In genomic region chr4:158065603-158066002, GRCh38 we compare ENCODE assay signal across 23 cellular contexts.
DNase-seq lines count a peak whose midpoint lies in the region; ATAC-seq, FAIRE-seq and TF ChIP-seq lines count a peak whose summit lies in the region.
"Had no signal": no experiment of that assay in that cellular context is flagged by ENCODE, and none has a peak within 500 bp of the region (broad histone marks: within the 10 kb centered on the region; RNA-seq: fewer than 3 reads in every experiment).

No MANE protein-coding gene starts in this region.

- H3K9me3 ChIP-seq in endothelial cell of umbilical vein (replicated peaks; ENCODE audit: control insufficient read depth, insufficient read depth, low read length) = no peaks in the 10 kb centered on the region
- H3K9me3 ChIP-seq: A549; BE2C; BLaER1 treated with 17β-estradiol and CSF1 and Interleukin-3, amounts not matched to agents 10 nM and 100 nM had no signal

- no peaks in the 10 kb centered on the region for H3K9me1 ChIP-seq in endothelial cell of umbilical vein (replicated peaks; ENCODE audit: control insufficient read depth, extremely low read depth, insufficient read depth, low read length)

- H3K27ac ChIP-seq in endothelial cell of umbilical vein (ENCODE audit: insufficient read depth, low read depth, low read length) = peak overlapping the region; percentile 74
- H3K27ac ChIP-seq: A549; BLaER1 treated with 17β-estradiol and CSF1 and Interleukin-3, amounts not matched to agents 10 nM and 100 nM had no signal

- TF ChIP-seq CTCF in endothelial cell of umbilical vein (IDR thresholded peaks at IDR 0.05; ENCODE audit: extremely low read depth in 1 of 2, insufficient read depth in 1 of 2, low read depth in 1 of 2, low read length in 2 of 2) = no peak

- H2AFZ ChIP-seq in endothelial cell of umbilical vein (ENCODE audit: low read depth, low read length) = peak overlapping the region; percentile 5
- H2AFZ ChIP-seq: GM23338 had no signal

- no TSS peak for BruUV-seq in endothelial cell of umbilical vein (replicated peaks; lab: Mats Ljungman, UMichigan)

- CTCF ChIA-PET in endothelial cell of umbilical vein (lab: Charles Lee) = no interaction called here

- no peaks in the 10 kb centered on the region for H3K4me1 Mint-ChIP-seq in stimulated activated memory B cell treated with anti-CD40 and anti-IgM and Interleukin-4, amounts not matched to agents 10 μg/mL and 1 μg/mL and 100 μg/mL, for 72 hours
- H3K4me1 Mint-ChIP-seq: CD8-positive, alpha-beta memory T cell had no signal

- intact Hi-C loops in endothelial cell of umbilical vein (cut with micrococcal nuclease) = loop anchor here (1.0 to 2.0 kb wide), 8 partner anchors 13 to 96 kb away; no protein-coding TSS in a partner anchor

- H3K27me3 ChIP-seq in endothelial cell of umbilical vein (ENCODE audit: control insufficient read depth in 2 of 2, insufficient read depth in 2 of 2, low read length in 2 of 2) = no peaks in the 10 kb centered on the region
- H3K27me3 ChIP-seq: BE2C; BLaER1 treated with 17β-estradiol and CSF1 and Interleukin-3, amounts not matched to agents 10 nM and 100 nM had no signal

- no peak overlapping the region for H3K27ac Mint-ChIP-seq in stimulated activated memory B cell treated with anti-CD40 and anti-IgM and Interleukin-4, amounts not matched to agents 10 μg/mL and 1 μg/mL and 100 μg/mL, for 72 hours
- H3K27ac Mint-ChIP-seq: CD14-positive monocyte; CD4-positive, alpha-beta T cell; CD8-positive, alpha-beta memory T cell; GM23338; H9; HFFc6 had no signal

- no peaks in the 10 kb centered on the region for H3K36me3 ChIP-seq in endothelial cell of umbilical vein (ENCODE audit: control insufficient read depth in 2 of 2, extremely low read depth in 1 of 2, insufficient read depth in 2 of 2, low read length in 2 of 2)
- H3K36me3 ChIP-seq: BE2C; BLaER1 treated with 17β-estradiol and CSF1 and Interleukin-3, amounts not matched to agents 10 nM and 100 nM had no signal

- dilution Hi-C loops in endothelial cell of umbilical vein (cut with MboI; ENCODE audit: extremely low pct_ligation_motif_present, low sequenced_read_pairs) = no loop called here

- H3K4me2 ChIP-seq in endothelial cell of umbilical vein (ENCODE audit: insufficient read depth, low read length) = peak overlapping the region; percentile 33
- H3K4me2 ChIP-seq: A549; BLaER1 treated with 17β-estradiol and CSF1 and Interleukin-3, amounts not matched to agents 10 nM and 100 nM; GM23338 had no signal

- no peaks in the 10 kb centered on the region for H3K36me3 Mint-ChIP-seq in stimulated activated memory B cell treated with anti-CD40 and anti-IgM and Interleukin-4, amounts not matched to agents 10 μg/mL and 1 μg/mL and 100 μg/mL, for 72 hours
- H3K36me3 Mint-ChIP-seq: CD14-positive monocyte; CD8-positive, alpha-beta memory T cell had no signal

- ATAC-seq in stimulated activated memory B cell treated with anti-CD40 and anti-IgM and Interleukin-4, amounts not matched to agents 10 μg/mL and 1 μg/mL and 100 μg/mL, for 72 hours = no peak

- peaks cover 26% of the 10 kb centered on the region for H3K4me1 ChIP-seq in endothelial cell of umbilical vein (ENCODE audit: control insufficient read depth, extremely low read depth, insufficient read depth, low read length)
- H3K4me1 ChIP-seq: A549; BE2C; BLaER1 treated with 17β-estradiol and CSF1 and Interleukin-3, amounts not matched to agents 10 nM and 100 nM had no signal

- POLR2A ChIA-PET in endothelial cell of umbilical vein (lab: Charles Lee) = no interaction called here

- H3K27me3 Mint-ChIP-seq in stimulated activated memory B cell treated with anti-CD40 and anti-IgM and Interleukin-4, amounts not matched to agents 10 μg/mL and 1 μg/mL and 100 μg/mL, for 72 hours = no peaks in the 10 kb centered on the region
- H3K27me3 Mint-ChIP-seq: CD4-positive, alpha-beta T cell; CD8-positive, alpha-beta memory T cell had no signal

- no peaks in the 10 kb centered on the region for H3K79me2 ChIP-seq in endothelial cell of umbilical vein (ENCODE audit: control insufficient read depth, insufficient read depth, low read length)

- no peaks in the 10 kb centered on the region for H3K9me3 Mint-ChIP-seq in stimulated activated memory B cell treated with anti-CD40 and anti-IgM and Interleukin-4, amounts not matched to agents 10 μg/mL and 1 μg/mL and 100 μg/mL, for 72 hours
- H3K9me3 Mint-ChIP-seq: CD4-positive, alpha-beta T cell; GM23338; H9; HFFc6 had no signal

- FAIRE-seq in endothelial cell of umbilical vein (lab: Jason Lieb, UNC) = peak; percentile 48
- FAIRE-seq: A549, D721Med, GM12891, GM18507 had no signal

- H3K9ac ChIP-seq in endothelial cell of umbilical vein (replicated peaks; ENCODE audit: extremely low read depth, insufficient read depth, low read length) = peak overlapping the region; percentile 56
- H3K9ac ChIP-seq: BLaER1 treated with 17β-estradiol and CSF1 and Interleukin-3, amounts not matched to agents 10 nM and 100 nM had no signal

- DNase-seq in dermis blood vessel endothelial cell (peak; percentile 89), endothelial cell of umbilical vein (ENCODE audit: low read depth, low spot score) (peak; percentile 93), lung microvascular endothelial cell (ENCODE audit: low read depth in 2 of 2) (peak; percentile 85 to 94), SW 1271 (lab: John Stamatoyannopoulos, UW) (no peak), cerebellar nuclear complex (lab: John Stamatoyannopoulos, UW) (no peak)
- DNase-seq: 8988T; AML-193; BE2C; CD4-positive, alpha-beta T cell; CD8-positive, alpha-beta memory T cell; DMS 273 treated with DMSO at 0.1 percent for 48 hours; DMS79; GF-D8; H9; HFFc6 had no signal

- H3K4me3 ChIP-seq in endothelial cell of umbilical vein (replicated peaks in 1 of 3; ENCODE audit: insufficient read depth in 1 of 3, low read depth in 1 of 3, low read length in 3 of 3) = no peak overlapping the region
- H3K4me3 ChIP-seq: A549; BLaER1 treated with 17β-estradiol and CSF1 and Interleukin-3, amounts not matched to agents 10 nM and 100 nM; GM23338 had no signal

- no peaks in the 10 kb centered on the region for H4K20me1 ChIP-seq in endothelial cell of umbilical vein (replicated peaks; ENCODE audit: control insufficient read depth, extremely low read depth, insufficient read depth, low read length)
- H4K20me1 ChIP-seq: BLaER1 treated with 17β-estradiol and CSF1 and Interleukin-3, amounts not matched to agents 10 nM and 100 nM had no signal

- H3K4me3 Mint-ChIP-seq in stimulated activated memory B cell treated with anti-CD40 and anti-IgM and Interleukin-4, amounts not matched to agents 10 μg/mL and 1 μg/mL and 100 μg/mL, for 72 hours = no peak overlapping the region
- H3K4me3 Mint-ChIP-seq: CD14-positive monocyte; CD4-positive, alpha-beta T cell; CD8-positive, alpha-beta memory T cell; GM23338; H9; HFFc6 had no signal

- TF ChIP-seq POLR2A in endothelial cell of umbilical vein (IDR thresholded peaks at IDR 0.05; ENCODE audit: low read depth, low read length) = no peak

TF ChIP-seq in endothelial cell of umbilical vein, 7 proteins besides CTCF, POLR2A, EP300 and RAD21:
- TF ChIP-seq FOS (IDR thresholded peaks at IDR 0.05; ENCODE audit: borderline replicate concordance, insufficient read depth, low read length) (no peak), JUN (IDR thresholded peaks at IDR 0.05; ENCODE audit: borderline replicate concordance, insufficient read depth, insufficient read length, low read depth) (peak; percentile 57)

Comparison
In these comparisons a context has a peak if more than half of its experiments do, and no peak if none do; other contexts are left out.
1. DNase-seq: peak in dermis blood vessel endothelial cell (single experiment), endothelial cell of umbilical vein (single experiment) and lung microvascular endothelial cell (2 of 2); none in SW 1271 (0 of 2) and cerebellar nuclear complex (0 of 2).